Comparison of ENCODE assay signal across 1 cellular context in genomic region chr7:130844811-130845580, GRCh38.
TF ChIP-seq lines count a peak whose summit lies in the region.

No MANE protein-coding gene starts in this region.

TF ChIP-seq in A549, 52 proteins besides CTCF, POLR2A, EP300 and RAD21 (continued from another document):
- TF ChIP-seq USF2 (IDR thresholded peaks at IDR 0.05), result no peak
- TF ChIP-seq, protein P1, sequence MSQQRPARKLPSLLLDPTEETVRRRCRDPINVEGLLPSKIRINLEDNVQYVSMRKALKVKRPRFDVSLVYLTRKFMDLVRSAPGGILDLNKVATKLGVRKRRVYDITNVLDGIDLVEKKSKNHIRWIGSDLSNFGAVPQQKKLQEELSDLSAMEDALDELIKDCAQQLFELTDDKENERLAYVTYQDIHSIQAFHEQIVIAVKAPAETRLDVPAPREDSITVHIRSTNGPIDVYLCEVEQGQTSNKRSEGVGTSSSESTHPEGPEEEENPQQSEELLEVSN (IDR thresholded peaks at IDR 0.05; ENCODE audit: borderline replicate concordance, low read depth), result peak; percentile 68; the same call in 1 of the 2 replicates
- TF ChIP-seq EHMT2 (IDR thresholded peaks at IDR 0.05; ENCODE audit: low read depth), result no peak
- no peak for TF ChIP-seq ESRRA (IDR thresholded peaks at IDR 0.05; ENCODE audit: borderline replicate concordance, low read length)
- TF ChIP-seq, protein P2, sequence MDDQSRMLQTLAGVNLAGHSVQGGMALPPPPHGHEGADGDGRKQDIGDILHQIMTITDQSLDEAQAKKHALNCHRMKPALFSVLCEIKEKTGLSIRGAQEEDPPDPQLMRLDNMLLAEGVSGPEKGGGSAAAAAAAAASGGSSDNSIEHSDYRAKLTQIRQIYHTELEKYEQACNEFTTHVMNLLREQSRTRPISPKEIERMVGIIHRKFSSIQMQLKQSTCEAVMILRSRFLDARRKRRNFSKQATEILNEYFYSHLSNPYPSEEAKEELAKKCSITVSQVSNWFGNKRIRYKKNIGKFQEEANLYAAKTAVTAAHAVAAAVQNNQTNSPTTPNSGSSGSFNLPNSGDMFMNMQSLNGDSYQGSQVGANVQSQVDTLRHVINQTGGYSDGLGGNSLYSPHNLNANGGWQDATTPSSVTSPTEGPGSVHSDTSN (IDR thresholded peaks at IDR 0.05), result no peak
- TF ChIP-seq POLR2AphosphoS2 (conservative IDR thresholded peaks at IDR 0.05; ENCODE audit: low read length), result no peak
- no peak for TF ChIP-seq ZFP36 (IDR thresholded peaks at IDR 0.05; ENCODE audit: borderline replicate concordance, partially characterized antibody)
- TF ChIP-seq FOSB (CRISPR knock-in tag; IDR thresholded peaks at IDR 0.05), result no peak
- TF ChIP-seq CEBPB (IDR thresholded peaks at IDR 0.05), result no peak
TF ChIP-seq in A549: peak in this region for 2.
